Comparison of ENCODE assay signal across 21 cellular contexts in the genomic region with DNA sequence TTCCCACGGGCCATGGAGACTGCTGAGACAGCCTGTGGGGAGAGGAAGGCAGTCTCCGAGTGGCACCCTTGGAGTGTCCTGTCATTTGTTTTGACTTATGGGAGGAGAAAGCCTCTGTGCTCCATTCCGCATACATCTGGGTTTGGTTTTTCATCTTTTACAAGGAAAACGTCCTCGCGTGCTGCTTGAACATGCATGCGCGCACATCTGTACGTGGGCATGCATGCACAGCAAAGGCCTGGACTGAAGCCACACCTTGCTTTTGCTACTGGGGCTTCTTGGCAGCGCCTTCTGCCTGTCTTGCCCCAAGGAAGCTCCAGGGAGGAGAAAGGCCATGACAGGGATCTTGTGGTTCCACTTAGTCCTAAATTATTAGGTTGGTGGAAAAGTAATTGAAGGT.
"Had no signal": no experiment of that assay in that cellular context is flagged by ENCODE, and none has a peak within 500 bp of the region (broad histone marks: within the 10 kb centered on the region; RNA-seq: fewer than 3 reads in every experiment).

No MANE protein-coding gene starts in this region.

- DNase-seq: IMR-90, Karpas-422, KG1, MG63, NCI-H1092, NCI-H1105 treated with DMSO at 0.1 percent for 48 hours, NCI-H1417 treated with DMSO at 0.1 percent for 48 hours, NCI-H146, NCI-H1694 treated with DMSO at 0.1 percent for 48 hours, NCI-H1930, NCI-H2081, NCI-H2107, NCI-H226, NCI-H446, NCI-H510A, NCI-H524 treated with DMSO at 0.1 percent for 48 hours, NCI-H774, RPMI8226, SHP77, SK-N-SH, SW 1271 had no signal

- H3K27me3 ChIP-seq: MG63 had no signal

- H3K9me3 ChIP-seq: MG63, SK-N-SH had no signal

- H3K4me3 ChIP-seq: MG63 had no signal

- H3K4me2 ChIP-seq: SK-N-SH had no signal
